ENCODE assay signal across 10 cellular contexts in the genomic region with DNA sequence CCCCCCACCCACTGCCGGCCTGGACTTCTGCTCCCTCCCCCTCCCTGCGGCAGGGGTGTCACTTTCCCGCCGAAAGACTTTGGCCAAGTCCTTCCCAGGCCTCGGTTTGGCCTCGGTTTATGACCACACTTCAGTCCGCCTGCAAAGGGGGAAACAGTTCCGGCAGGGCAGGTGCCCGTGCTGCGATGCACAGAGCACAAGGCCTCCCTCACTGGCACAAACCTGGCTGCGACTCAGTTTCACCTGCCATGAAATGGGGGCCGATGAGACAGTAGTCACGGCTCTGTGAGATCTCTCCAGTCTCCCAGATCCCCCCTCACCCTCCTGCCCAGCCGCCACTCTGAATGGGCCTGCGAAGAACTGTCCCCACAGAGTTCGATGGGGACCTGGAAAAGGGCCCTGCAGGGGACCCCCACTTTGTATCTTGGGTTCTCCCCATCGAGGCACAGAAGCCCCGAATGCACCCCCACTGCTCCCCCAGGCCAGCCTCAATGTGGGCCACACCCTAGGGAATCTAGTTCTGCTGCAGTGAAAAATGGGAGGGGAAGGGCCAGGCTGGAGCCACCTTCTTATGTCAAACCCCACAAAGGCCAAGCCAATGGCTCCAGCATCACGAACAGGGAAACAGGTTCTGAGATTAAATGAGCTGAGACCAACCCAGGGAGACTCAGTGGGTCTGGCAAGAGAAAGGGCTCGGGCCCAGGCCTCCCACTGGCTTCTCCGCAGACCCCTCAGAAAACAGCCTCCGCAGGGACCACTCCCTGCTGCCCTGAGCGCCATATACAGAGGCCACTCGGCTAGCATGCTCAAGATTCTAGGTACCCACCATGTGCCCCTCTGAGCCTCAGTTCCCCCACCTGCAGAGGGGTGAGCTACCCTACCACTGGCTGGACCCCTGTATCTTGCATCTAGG. TPM values are rescaled to one million over a fixed set of nuclear protein-coding genes. Genes with fewer than 3 reads are reported as not detected.
DNase-seq lines count a peak whose midpoint lies in the region; ATAC-seq, FAIRE-seq and TF ChIP-seq lines count a peak whose summit lies in the region.
"Had no signal": no experiment of that assay in that cellular context is flagged by ENCODE, and none has a peak within 500 bp of the region (broad histone marks: within the 10 kb centered on the region; RNA-seq: fewer than 3 reads in every experiment).

No MANE protein-coding gene starts in this region.

- H4K20me1 ChIP-seq in HepG2 (ENCODE audit: insufficient read depth, low read length): peaks cover 9% of the 10 kb centered on the region; the same call in 1 of the 2 replicates

- no peak for DNase-seq in activated CD4-positive, alpha-beta T cell treated with anti-CD3 and anti-CD28 coated beads, Interleukin-2, amount 10 ng/mL, durations not matched to agents 7 days and 5 days
- no peak for DNase-seq in activated CD4-positive, alpha-beta T cell treated with anti-CD3 and anti-CD28 coated beads for 4 hours
- no peak for DNase-seq in ascending aorta (ENCODE audit: low spot score in 2 of 2)
- DNase-seq in HepG2 (ENCODE audit: low spot score): no peak
- DNase-seq in stomach: no peak
- DNase-seq in omental fat pad (ENCODE audit: low spot score): no peak
- DNase-seq: NCI-H1694 had no signal

- H3K79me2 ChIP-seq in HepG2 (ENCODE audit: insufficient read depth, low read length): no peaks in the 10 kb centered on the region

- H3K27me3 Mint-ChIP-seq in activated CD4-positive, alpha-beta T cell treated with anti-CD3 and anti-CD28 coated beads, Interleukin-2, amount 10 ng/mL, durations not matched to agents 7 days and 5 days: peaks cover 7% of the 10 kb centered on the region

- peak overlapping the region; percentile 22 for H3K4me3 Mint-ChIP-seq in activated CD4-positive, alpha-beta T cell treated with anti-CD3 and anti-CD28 coated beads, Interleukin-2, amount 10 ng/mL, durations not matched to agents 7 days and 5 days

- intact Hi-C loops in ascending aorta (cut with DNase I): loop anchor here (2.0 kb wide), 1 partner anchor 29 kb away; a partner anchor contains a TSS
- intact Hi-C loops in HepG2 (cut with micrococcal nuclease; ENCODE audit: unreplicated experiment): no loop called here
- intact Hi-C loops in stomach (cut with DNase I; ENCODE audit: low total_unique reads): no loop called here

- H3K27me3 ChIP-seq in ascending aorta (no peaks in the 10 kb centered on the region), HepG2 (ENCODE audit: control insufficient read depth in 1 of 2, insufficient read depth in 2 of 2, low read length in 2 of 2) (no peaks in the 10 kb centered on the region), stomach (no peaks in the 10 kb centered on the region)

- TF ChIP-seq EP300 in HepG2 (IDR thresholded peaks at IDR 0.05; ENCODE audit: low read depth in 2 of 2, low read length in 2 of 2) (no peak), HepG2 (CRISPR knock-in tag; IDR thresholded peaks at IDR 0.05; ENCODE audit: borderline replicate concordance) (no peak), stomach (IDR thresholded peaks at IDR 0.05) (no peak)

- no peaks in the 10 kb centered on the region for H3K9me3 ChIP-seq in ascending aorta
- no peaks in the 10 kb centered on the region for H3K9me3 ChIP-seq in HepG2 (ENCODE audit: low read length)
- H3K9me3 ChIP-seq in stomach: no peaks in the 10 kb centered on the region

- H3K4me1 ChIP-seq in ascending aorta: peaks cover 42 to 58% of the 10 kb centered on the region in 2 donors
- peaks cover 18% of the 10 kb centered on the region for H3K4me1 ChIP-seq in HepG2 (ENCODE audit: insufficient read depth, low read length)
- H3K4me1 ChIP-seq in stomach: peaks cover 14 to 67% (median 31%) of the 10 kb centered on the region in 4 donors

- POLR2A ChIA-PET in activated CD4-positive, alpha-beta T cell treated with anti-CD3 and anti-CD28 coated beads, Interleukin-2, amount 10 ng/mL, durations not matched to agents 7 days and 5 days (lab: Charles Lee): no interaction called here
- POLR2A ChIA-PET in HepG2 (lab: Yijun Ruan, JAX): interaction anchor here (1.5 kb wide), 1 partner anchor 14 kb away, joined by 5 read pairs; no protein-coding TSS in a partner anchor

- H2AFZ ChIP-seq in HepG2 (ENCODE audit: low read length): no peak overlapping the region

- no peak for FAIRE-seq in HepG2 (lab: Jason Lieb, UNC)
- FAIRE-seq: RCC 7860 had no signal

- peaks cover 2% of the 10 kb centered on the region for H3K4me1 Mint-ChIP-seq in activated CD4-positive, alpha-beta T cell treated with anti-CD3 and anti-CD28 coated beads, Interleukin-2, amount 10 ng/mL, durations not matched to agents 7 days and 5 days

- H3K36me3 Mint-ChIP-seq in activated CD4-positive, alpha-beta T cell treated with anti-CD3 and anti-CD28 coated beads, Interleukin-2, amount 10 ng/mL, durations not matched to agents 7 days and 5 days (ENCODE audit: low read depth): no peaks in the 10 kb centered on the region

- TF ChIP-seq CTCF in ascending aorta (IDR thresholded peaks at IDR 0.05) (no peak), HepG2 (CRISPR knock-in tag; IDR thresholded peaks at IDR 0.05) (no peak), stomach (IDR thresholded peaks at IDR 0.05) (no peak), omental fat pad (IDR thresholded peaks at IDR 0.05) (no peak)

- ATAC-seq in HepG2: peak; percentile 2; the same call in 1 of the 3 replicates
- ATAC-seq in GM18870 (IDR thresholded peaks at IDR 0.05; ENCODE audit: unreplicated experiment): no peak
- ATAC-seq in HG03135 (IDR thresholded peaks at IDR 0.05; ENCODE audit: unreplicated experiment): no peak
- no peak for ATAC-seq in omental fat pad (ENCODE audit: low FRiP score)

- no peak for TF ChIP-seq POLR2A in HepG2 (IDR thresholded peaks at IDR 0.05; ENCODE audit: insufficient read depth in 1 of 2, low read depth in 2 of 2, low read length in 2 of 2)
- TF ChIP-seq POLR2A in stomach (IDR thresholded peaks at IDR 0.05): no peak

- no peak overlapping the region for H3K9ac ChIP-seq in HepG2 (ENCODE audit: insufficient read depth, low read depth, low read length)

- H3K9me3 Mint-ChIP-seq in activated CD4-positive, alpha-beta T cell treated with anti-CD3 and anti-CD28 coated beads, Interleukin-2, amount 10 ng/mL, durations not matched to agents 7 days and 5 days: no peaks in the 10 kb centered on the region

- 74% methylated on average over 12 of the region's 24 CpGs for WGBS in HepG2 (ENCODE audit: low lambda C conversion rate)
- WGBS in stomach, 5 donors: 58 to 75% (median 68%) methylated on average over 11 to 23 of the region's 24 CpGs

- H3K4me2 ChIP-seq in HepG2 (ENCODE audit: low read depth, low read length): no peak overlapping the region

- no peak for TF ChIP-seq RAD21 in HepG2 (CRISPR knock-in tag; IDR thresholded peaks at IDR 0.05)

- H3K27ac ChIP-seq in ascending aorta (peak overlapping the region; percentile 97 to 99), HepG2 (ENCODE audit: extremely low read length, insufficient read depth, low read length) (no peak overlapping the region), stomach (peak overlapping the region in 2 of 5 donors; percentile 83 to 88)

- BruUV-seq in HepG2 (replicated peaks; lab: Mats Ljungman, UMichigan): no TSS peak

- CTCF ChIA-PET in activated CD4-positive, alpha-beta T cell treated with anti-CD3 and anti-CD28 coated beads, Interleukin-2, amount 10 ng/mL, durations not matched to agents 7 days and 5 days (lab: Charles Lee): no interaction called here
- CTCF ChIA-PET in HepG2 (lab: Yijun Ruan, JAX; ENCODE audit: low intra/inter-chr PET ratio, low total read pairs): no interaction called here

- no peak overlapping the region for H3K27ac Mint-ChIP-seq in activated CD4-positive, alpha-beta T cell treated with anti-CD3 and anti-CD28 coated beads, Interleukin-2, amount 10 ng/mL, durations not matched to agents 7 days and 5 days

- in situ Hi-C loops in HepG2 (cut with HindIII; ENCODE audit: extremely low pct_ligation_motif_present, low pct_unique_long_range_greater_than_20kb): no loop called here

- H3K36me3 ChIP-seq in ascending aorta (no peaks in the 10 kb centered on the region), HepG2 (replicated peaks in 1 of 2; ENCODE audit: control insufficient read depth in 1 of 2, insufficient read depth in 2 of 2, low read length in 2 of 2) (no peaks in the 10 kb centered on the region; a peak in 1 of 5 replicates), stomach (no peaks in the 10 kb centered on the region)

- H3K4me3 ChIP-seq in ascending aorta (peak overlapping the region; percentile 70 to 93), HepG2 (replicated peaks in 1 of 3; ENCODE audit: insufficient read depth in 1 of 3, low read depth in 2 of 3, low read length in 3 of 3) (no peak overlapping the region), stomach (peak overlapping the region; percentile 61 to 71 (median 69))

RNA-seq across cellular contexts. Expression of a gene that starts 29.0 kb away (rescaled TPM):
- 1 to 10 TPM in 1 of 2 experiments, under 1 TPM in 1; 0.89 to 1.2 TPM for total RNA-seq in activated CD4-positive, alpha-beta T cell treated with anti-CD3 and anti-CD28 coated beads, Interleukin-2, amount 10 ng/mL, durations not matched to agents 7 days and 5 days
- total RNA-seq in ascending aorta (252 TPM), HepG2 (2016; rRNA removed; fragmentation: Illumina TruSeq; extraction: Trizol) (10.4 and 17.7 TPM in 2 replicates), stomach (10 to 100 TPM; 11.2 to 51.3 (median 27.8) TPM), omental fat pad (10 to 100 TPM in 2 of 4 donors, 1 to 10 TPM in 2; 6.5 to 20.0 (median 9.3) TPM)
- 3.9 and 4.0 TPM in 2 replicates for total RNA-seq in HepG2 (2016; cell fraction: cytosol; rRNA removed; fragmentation: Illumina TruSeq; extraction: Trizol; ENCODE audit: low read depth)
- total RNA-seq in HepG2 (2016; cell fraction: insoluble cytoplasmic fraction; rRNA removed; fragmentation: Illumina TruSeq; extraction: Trizol): 8.1 and 18.0 TPM in 2 replicates
- 3.8 and 4.0 TPM in 2 replicates for total RNA-seq in HepG2 (2016; cell fraction: membrane; rRNA removed; fragmentation: Illumina TruSeq; extraction: Trizol)
- total RNA-seq in HepG2 (2016; cell fraction: nucleus; rRNA removed; fragmentation: Illumina TruSeq; extraction: Trizol): 20.2 and 20.4 TPM in 2 replicates
- polyA plus RNA-seq in HepG2 (2011; rRNA removed) (16.4 and 23.8 TPM in 2 replicates), stomach (10 to 100 TPM in 2 of 3 donors, 1 to 10 TPM in 1; 3.5 to 15.4 (median 10.2) TPM)
- polyA plus RNA-seq in HepG2 (2011; cell fraction: cytosol; rRNA removed): 8.4 and 13.1 TPM in 2 replicates
- polyA plus RNA-seq in HepG2 (2011; cell fraction: nucleus; rRNA removed): 152 and 182 TPM in 2 replicates
- polyA plus RNA-seq in HepG2 (2012): 11.1 and 12.4 TPM in 2 replicates
- 0.99 and 1.4 TPM in 2 replicates for polyA plus RNA-seq in HepG2 (2016; cell fraction: cytosol; fragmentation: Illumina TruSeq; extraction: Trizol; ENCODE audit: low read depth)
- polyA plus RNA-seq in HepG2 (2016; cell fraction: insoluble cytoplasmic fraction; fragmentation: Illumina TruSeq; extraction: Trizol; ENCODE audit: low read depth): 8.5 and 10.9 TPM in 2 replicates
- polyA plus RNA-seq in HepG2 (2016; cell fraction: membrane; fragmentation: Illumina TruSeq; extraction: Trizol; ENCODE audit: low read depth): 2.0 and 2.3 TPM in 2 replicates
- 42.2 and 48.6 TPM in 2 replicates for polyA plus RNA-seq in HepG2 (2016; cell fraction: nucleus; fragmentation: Illumina TruSeq; extraction: Trizol; ENCODE audit: insufficient read depth, low read depth)
- 1.2 and 26.6 TPM in 2 replicates for polyA minus RNA-seq in HepG2 (2011; rRNA and poly(A)+ RNA removed; ENCODE audit: low replicate concordance)
- 9.2 and 12.0 TPM in 2 replicates for polyA minus RNA-seq in HepG2 (2011; cell fraction: cytosol; rRNA and poly(A)+ RNA removed)
- 28.6 and 29.7 TPM in 2 replicates for polyA minus RNA-seq in HepG2 (2011; cell fraction: nucleus; rRNA and poly(A)+ RNA removed)

RNA-seq across cellular contexts. Expression of a gene that starts 33.3 kb away (rescaled TPM):
- total RNA-seq in activated CD4-positive, alpha-beta T cell treated with anti-CD3 and anti-CD28 coated beads, Interleukin-2, amount 10 ng/mL, durations not matched to agents 7 days and 5 days: 10 to 100 TPM; 36.7 to 39.7 TPM
- total RNA-seq in ascending aorta: 26.3 TPM
- 12.1 and 12.9 TPM in 2 replicates for total RNA-seq in HepG2 (2016; rRNA removed; fragmentation: Illumina TruSeq; extraction: Trizol)
- total RNA-seq in HepG2 (2016; cell fraction: cytosol; rRNA removed; fragmentation: Illumina TruSeq; extraction: Trizol; ENCODE audit: low read depth): 7.0 and 7.5 TPM in 2 replicates
- total RNA-seq in HepG2 (2016; cell fraction: insoluble cytoplasmic fraction; rRNA removed; fragmentation: Illumina TruSeq; extraction: Trizol): 11.8 and 12.2 TPM in 2 replicates
- 17.5 and 20.9 TPM in 2 replicates for total RNA-seq in HepG2 (2016; cell fraction: membrane; rRNA removed; fragmentation: Illumina TruSeq; extraction: Trizol)
- 7.2 and 10.6 TPM in 2 replicates for total RNA-seq in HepG2 (2016; cell fraction: nucleus; rRNA removed; fragmentation: Illumina TruSeq; extraction: Trizol)
- polyA plus RNA-seq in HepG2 (2011; rRNA removed): 14.8 and 20.8 TPM in 2 replicates
- polyA plus RNA-seq in HepG2 (2011; cell fraction: cytosol; rRNA removed): 17.4 and 18.3 TPM in 2 replicates
- polyA plus RNA-seq in HepG2 (2011; cell fraction: nucleus; rRNA removed): 24.2 and 25.5 TPM in 2 replicates
- polyA plus RNA-seq in HepG2 (2012): 5.0 and 9.6 TPM in 2 replicates
- polyA plus RNA-seq in HepG2 (2016; cell fraction: cytosol; fragmentation: Illumina TruSeq; extraction: Trizol; ENCODE audit: low read depth): 8.1 TPM in 2 replicates
- polyA plus RNA-seq in HepG2 (2016; cell fraction: insoluble cytoplasmic fraction; fragmentation: Illumina TruSeq; extraction: Trizol; ENCODE audit: low read depth): 10.1 and 14.2 TPM in 2 replicates
- polyA plus RNA-seq in HepG2 (2016; cell fraction: membrane; fragmentation: Illumina TruSeq; extraction: Trizol; ENCODE audit: low read depth): 14.1 and 15.1 TPM in 2 replicates
- polyA plus RNA-seq in HepG2 (2016; cell fraction: nucleus; fragmentation: Illumina TruSeq; extraction: Trizol; ENCODE audit: insufficient read depth, low read depth): 17.4 and 18.4 TPM in 2 replicates
- 34.8 and 39.9 TPM in 2 replicates for polyA minus RNA-seq in HepG2 (2011; rRNA and poly(A)+ RNA removed; ENCODE audit: low replicate concordance)
- 9.8 and 10.9 TPM in 2 replicates for polyA minus RNA-seq in HepG2 (2011; cell fraction: cytosol; rRNA and poly(A)+ RNA removed)
- polyA minus RNA-seq in HepG2 (2011; cell fraction: nucleus; rRNA and poly(A)+ RNA removed): 8.9 and 9.0 TPM in 2 replicates
- total RNA-seq in stomach: 10 to 100 TPM; 18.1 to 38.8 (median 27.2) TPM
- 10 to 100 TPM; 13.8 to 37.7 (median 26.0) TPM for polyA plus RNA-seq in stomach
- 10 to 100 TPM; 35.3 to 48.4 (median 37.9) TPM for total RNA-seq in omental fat pad

RNA-seq across cellular contexts. Expression of a gene that starts 46.0 kb away (rescaled TPM):
- total RNA-seq in activated CD4-positive, alpha-beta T cell treated with anti-CD3 and anti-CD28 coated beads, Interleukin-2, amount 10 ng/mL, durations not matched to agents 7 days and 5 days: 10 to 100 TPM; 19.3 to 21.9 TPM
- 46.0 TPM for total RNA-seq in ascending aorta
- total RNA-seq in HepG2 (2016; rRNA removed; fragmentation: Illumina TruSeq; extraction: Trizol): 16.4 and 18.6 TPM in 2 replicates
- total RNA-seq in HepG2 (2016; cell fraction: cytosol; rRNA removed; fragmentation: Illumina TruSeq; extraction: Trizol; ENCODE audit: low read depth): 4.6 and 5.3 TPM in 2 replicates
- 16.6 and 20.5 TPM in 2 replicates for total RNA-seq in HepG2 (2016; cell fraction: insoluble cytoplasmic fraction; rRNA removed; fragmentation: Illumina TruSeq; extraction: Trizol)
- 7.4 and 8.1 TPM in 2 replicates for total RNA-seq in HepG2 (2016; cell fraction: membrane; rRNA removed; fragmentation: Illumina TruSeq; extraction: Trizol)
- 17.3 and 19.7 TPM in 2 replicates for total RNA-seq in HepG2 (2016; cell fraction: nucleus; rRNA removed; fragmentation: Illumina TruSeq; extraction: Trizol)
- polyA plus RNA-seq in HepG2 (2011; rRNA removed): 17.5 and 23.4 TPM in 2 replicates
- 11.8 and 19.6 TPM in 2 replicates for polyA plus RNA-seq in HepG2 (2011; cell fraction: cytosol; rRNA removed)
- polyA plus RNA-seq in HepG2 (2011; cell fraction: nucleus; rRNA removed): 74.7 and 94.3 TPM in 2 replicates
- polyA plus RNA-seq in HepG2 (2012): 11.2 and 13.2 TPM in 2 replicates
- polyA plus RNA-seq in HepG2 (2016; cell fraction: cytosol; fragmentation: Illumina TruSeq; extraction: Trizol; ENCODE audit: low read depth): 3.6 and 4.0 TPM in 2 replicates
- polyA plus RNA-seq in HepG2 (2016; cell fraction: insoluble cytoplasmic fraction; fragmentation: Illumina TruSeq; extraction: Trizol; ENCODE audit: low read depth): 17.8 and 20.1 TPM in 2 replicates
- polyA plus RNA-seq in HepG2 (2016; cell fraction: membrane; fragmentation: Illumina TruSeq; extraction: Trizol; ENCODE audit: low read depth): 5.9 and 6.5 TPM in 2 replicates
- polyA plus RNA-seq in HepG2 (2016; cell fraction: nucleus; fragmentation: Illumina TruSeq; extraction: Trizol; ENCODE audit: insufficient read depth, low read depth): 34.4 and 34.7 TPM in 2 replicates
- 28.2 and 29.9 TPM in 2 replicates for polyA minus RNA-seq in HepG2 (2011; rRNA and poly(A)+ RNA removed; ENCODE audit: low replicate concordance)
- polyA minus RNA-seq in HepG2 (2011; cell fraction: cytosol; rRNA and poly(A)+ RNA removed): 10.6 and 12.9 TPM in 2 replicates
- 24.5 and 27.3 TPM in 2 replicates for polyA minus RNA-seq in HepG2 (2011; cell fraction: nucleus; rRNA and poly(A)+ RNA removed)
- total RNA-seq in stomach: 10 to 100 TPM in 4 of 5 donors, 1 to 10 TPM in 1; 6.4 to 59.4 (median 25.3) TPM
- polyA plus RNA-seq in stomach: 10 to 100 TPM; 35.1 to 69.5 (median 57.7) TPM
- total RNA-seq in omental fat pad: 10 to 100 TPM; 10.1 to 24.4 (median 15.1) TPM

RNA-seq across cellular contexts. Expression of a gene that starts 46.1 kb away (rescaled TPM):
- 10 to 100 TPM; 71.8 to 74.8 TPM for total RNA-seq in activated CD4-positive, alpha-beta T cell treated with anti-CD3 and anti-CD28 coated beads, Interleukin-2, amount 10 ng/mL, durations not matched to agents 7 days and 5 days
- total RNA-seq in ascending aorta: 150 TPM
- 144 and 162 TPM in 2 replicates for total RNA-seq in HepG2 (2016; rRNA removed; fragmentation: Illumina TruSeq; extraction: Trizol)
- total RNA-seq in HepG2 (2016; cell fraction: cytosol; rRNA removed; fragmentation: Illumina TruSeq; extraction: Trizol; ENCODE audit: low read depth): 44.0 and 61.5 TPM in 2 replicates
- 127 and 167 TPM in 2 replicates for total RNA-seq in HepG2 (2016; cell fraction: insoluble cytoplasmic fraction; rRNA removed; fragmentation: Illumina TruSeq; extraction: Trizol)
- 60.4 and 90.3 TPM in 2 replicates for total RNA-seq in HepG2 (2016; cell fraction: membrane; rRNA removed; fragmentation: Illumina TruSeq; extraction: Trizol)
- 92.2 and 95.4 TPM in 2 replicates for total RNA-seq in HepG2 (2016; cell fraction: nucleus; rRNA removed; fragmentation: Illumina TruSeq; extraction: Trizol)
- polyA plus RNA-seq in HepG2 (2011; rRNA removed): 156 and 194 TPM in 2 replicates
- polyA plus RNA-seq in HepG2 (2011; cell fraction: cytosol; rRNA removed): 185 and 260 TPM in 2 replicates
- 192 TPM in 2 replicates for polyA plus RNA-seq in HepG2 (2011; cell fraction: nucleus; rRNA removed)
- 90.6 and 123 TPM in 2 replicates for polyA plus RNA-seq in HepG2 (2012)
- polyA plus RNA-seq in HepG2 (2016; cell fraction: cytosol; fragmentation: Illumina TruSeq; extraction: Trizol; ENCODE audit: low read depth): 59.9 and 87.6 TPM in 2 replicates
- polyA plus RNA-seq in HepG2 (2016; cell fraction: insoluble cytoplasmic fraction; fragmentation: Illumina TruSeq; extraction: Trizol; ENCODE audit: low read depth): 139 and 159 TPM in 2 replicates
- polyA plus RNA-seq in HepG2 (2016; cell fraction: membrane; fragmentation: Illumina TruSeq; extraction: Trizol; ENCODE audit: low read depth): 62.3 and 85.6 TPM in 2 replicates
- 155 and 158 TPM in 2 replicates for polyA plus RNA-seq in HepG2 (2016; cell fraction: nucleus; fragmentation: Illumina TruSeq; extraction: Trizol; ENCODE audit: insufficient read depth, low read depth)
- polyA minus RNA-seq in HepG2 (2011; rRNA and poly(A)+ RNA removed; ENCODE audit: low replicate concordance): 32.2 and 191 TPM in 2 replicates
- 76.6 and 84.9 TPM in 2 replicates for polyA minus RNA-seq in HepG2 (2011; cell fraction: cytosol; rRNA and poly(A)+ RNA removed)
- polyA minus RNA-seq in HepG2 (2011; cell fraction: nucleus; rRNA and poly(A)+ RNA removed): 33.6 and 36.1 TPM in 2 replicates
- total RNA-seq in stomach: 100 to 1,000 TPM in 2 of 5 donors, 10 to 100 TPM in 3; 25.1 to 137 (median 87.9) TPM
- polyA plus RNA-seq in stomach: 100 to 1,000 TPM; 103 to 174 (median 103) TPM
- total RNA-seq in omental fat pad: 100 to 1,000 TPM; 166 to 214 (median 180) TPM

Comparison
In these comparisons a context has a peak if more than half of its experiments do, and no peak if none do; other contexts are left out.
1. H3K4me3 ChIP-seq: peak in ascending aorta (2 of 2) and stomach (4 of 4); none in HepG2 (0 of 3).